ENCODE assay signal across 15 cellular contexts in genomic region chr19:45511074-45511473, GRCh38. TPM values are rescaled to one million over a fixed set of nuclear protein-coding genes. Genes with fewer than 3 reads are reported as not detected.
DNase-seq lines count a peak whose midpoint lies in the region; ATAC-seq and TF ChIP-seq lines count a peak whose summit lies in the region.
"Had no signal": no experiment of that assay in that cellular context is flagged by ENCODE, and none has a peak within 500 bp of the region (broad histone marks: within the 10 kb centered on the region; RNA-seq: fewer than 3 reads in every experiment).

No MANE protein-coding gene starts in this region.

- no peaks in the 10 kb centered on the region for H3K9me3 Mint-ChIP-seq in activated CD4-positive, alpha-beta T cell treated with anti-CD3 and anti-CD28 coated beads, Interleukin-2, amount 10 ng/mL, durations not matched to agents 24 days and 14 days
- no peaks in the 10 kb centered on the region for H3K9me3 Mint-ChIP-seq in effector memory CD8-positive, alpha-beta T cell

- no peaks in the 10 kb centered on the region for H3K27me3 Mint-ChIP-seq in activated CD4-positive, alpha-beta T cell treated with anti-CD3 and anti-CD28 coated beads, Interleukin-2, amount 10 ng/mL, durations not matched to agents 24 days and 14 days
- H3K27me3 Mint-ChIP-seq in effector memory CD8-positive, alpha-beta T cell, result no peaks in the 10 kb centered on the region

- in situ Hi-C loops in Panc1 (cut with HindIII; ENCODE audit: low pct_unique_long_range_greater_than_20kb, low sequenced_read_pairs), result no loop called here

- TF ChIP-seq POLR2A in sigmoid colon (IDR thresholded peaks at IDR 0.05), result no peak

- POLR2A ChIA-PET in Panc1 (lab: Charles Lee), result no interaction called here

- H3K36me3 ChIP-seq in Panc1 (ENCODE audit: control insufficient read depth, insufficient read depth, low read length), result peaks cover 6% of the 10 kb centered on the region; the same call in 1 of the 2 replicates
- peaks cover 0 to 6% (median 3%) of the 10 kb centered on the region in 4 donors for H3K36me3 ChIP-seq in sigmoid colon

- H3K4me1 Mint-ChIP-seq in activated CD4-positive, alpha-beta T cell treated with anti-CD3 and anti-CD28 coated beads, Interleukin-2, amount 10 ng/mL, durations not matched to agents 24 days and 14 days, result peaks cover 50% of the 10 kb centered on the region
- peaks cover 55 to 65% of the 10 kb centered on the region in 2 donors for H3K4me1 Mint-ChIP-seq in effector memory CD8-positive, alpha-beta T cell (ENCODE audit: low read depth in 2 of 2)

- no peak for TF ChIP-seq CTCF in Panc1 (IDR thresholded peaks at IDR 0.05)
- no peak for TF ChIP-seq CTCF in sigmoid colon (IDR thresholded peaks at IDR 0.05)

- 79 to 92% methylated on average over 5 of the region's 5 CpGs for WGBS in sigmoid colon, 2 donors

- no peak for ATAC-seq in Panc1
- ATAC-seq in effector memory CD8-positive, alpha-beta T cell (replicated peaks), result no peak

- DNase-seq in activated CD4-positive, alpha-beta T cell treated with anti-CD3 and anti-CD28 coated beads, Interleukin-2, amount 10 ng/mL, durations not matched to agents 24 days and 14 days, result no peak
- no peak for DNase-seq in activated CD4-positive, alpha-beta T cell treated with anti-CD3 and anti-CD28 coated beads, Interleukin-2, amount 50 U/mL, for 4 hours
- DNase-seq in Panc1 (ENCODE audit: low read depth, low spot score), result no peak
- no peak for DNase-seq in effector memory CD8-positive, alpha-beta T cell
- no peak for DNase-seq in sigmoid colon
- no peak for DNase-seq in cortex of kidney (lab: John Stamatoyannopoulos, UW)
- DNase-seq in UCSD-AML1 (lab: John Stamatoyannopoulos, UW; ENCODE audit: unreplicated experiment), result no peak
- no peak for DNase-seq in iPS-NIHi7 (ENCODE audit: extremely low spot score)
- DNase-seq: brain microvascular endothelial cell, kidney glomerular epithelial cell, NCI-H1694, NCI-H524, tibial artery had no signal

- TF ChIP-seq EP300 in sigmoid colon (IDR thresholded peaks at IDR 0.05), result no peak

- H3K4me1 ChIP-seq in Panc1 (ENCODE audit: control insufficient read depth, insufficient read depth, low read length) (peaks cover 29% of the 10 kb centered on the region), sigmoid colon (peaks cover 0 to 69% (median 68%) of the 10 kb centered on the region in 4 donors)

- no peaks in the 10 kb centered on the region for H3K9me3 ChIP-seq in Panc1 (ENCODE audit: control insufficient read depth, insufficient read depth, low read depth, low read length)
- H3K9me3 ChIP-seq in sigmoid colon, result no peaks in the 10 kb centered on the region
- H3K9me3 ChIP-seq: tibial artery had no signal

- no TSS peak for BruUV-seq in Panc1 (replicated peaks; lab: Mats Ljungman, UMichigan)

- CTCF ChIA-PET in Panc1 (lab: Charles Lee), result no interaction called here

- H3K27me3 ChIP-seq in Panc1 (ENCODE audit: control insufficient read depth, insufficient read depth, low read length), result no peaks in the 10 kb centered on the region
- no peaks in the 10 kb centered on the region for H3K27me3 ChIP-seq in sigmoid colon
- H3K27me3 ChIP-seq: brain microvascular endothelial cell, tibial artery had no signal

- H3K4me3 ChIP-seq in Panc1 (ENCODE audit: low read depth in 2 of 2, low read length in 2 of 2) (no peak overlapping the region), sigmoid colon (no peak overlapping the region)
- H3K4me3 ChIP-seq: skin epidermis had no signal

- 0 out of 2 replicates have a peak overlapping the region, but pooled peaks have one; percentile 7 for H3K27ac ChIP-seq in Panc1 (ENCODE audit: low read length)
- peak overlapping the region; percentile 20 to 99 (median 98) for H3K27ac ChIP-seq in sigmoid colon
- H3K27ac ChIP-seq: brain microvascular endothelial cell, KMS-11 had no signal

- intact Hi-C loops in activated CD4-positive, alpha-beta T cell treated with anti-CD3 and anti-CD28 coated beads, Interleukin-2, amount 10 ng/mL, durations not matched to agents 24 days and 14 days (cut with micrococcal nuclease), result no loop called here
- intact Hi-C loops in Panc1 (cut with micrococcal nuclease; ENCODE audit: unreplicated experiment), result no loop called here
- intact Hi-C loops in sigmoid colon (cut with DNase I), result no loop called here

- H3K36me3 Mint-ChIP-seq in activated CD4-positive, alpha-beta T cell treated with anti-CD3 and anti-CD28 coated beads, Interleukin-2, amount 10 ng/mL, durations not matched to agents 24 days and 14 days (ENCODE audit: low read depth), result peaks cover 41% of the 10 kb centered on the region
- peaks cover 33% of the 10 kb centered on the region for H3K36me3 Mint-ChIP-seq in effector memory CD8-positive, alpha-beta T cell (ENCODE audit: insufficient read depth)

- H3K4me3 Mint-ChIP-seq in activated CD4-positive, alpha-beta T cell treated with anti-CD3 and anti-CD28 coated beads, Interleukin-2, amount 10 ng/mL, durations not matched to agents 24 days and 14 days, result peak overlapping the region; percentile 92
- peak overlapping the region in 1 of 2 donors; percentile 91 for H3K4me3 Mint-ChIP-seq in effector memory CD8-positive, alpha-beta T cell

- H3K27ac Mint-ChIP-seq in activated CD4-positive, alpha-beta T cell treated with anti-CD3 and anti-CD28 coated beads, Interleukin-2, amount 10 ng/mL, durations not matched to agents 24 days and 14 days, result peak overlapping the region; percentile 63
- H3K27ac Mint-ChIP-seq in effector memory CD8-positive, alpha-beta T cell, result peak overlapping the region; percentile 82 to 96

RNA-seq across cellular contexts. Expression of gene VASP, which starts 3.8 kb away (rescaled TPM):
- 215 and 219 TPM in 2 replicates for total RNA-seq in activated CD4-positive, alpha-beta T cell treated with anti-CD3 and anti-CD28 coated beads, Interleukin-2, amount 10 ng/mL, durations not matched to agents 24 days and 14 days
- 101 TPM for total RNA-seq in Panc1 (2021; ENCODE audit: unreplicated experiment)
- polyA plus RNA-seq in Panc1 (2012; ENCODE audit: insufficient read length), result 108 TPM
- 100 to 1,000 TPM; 101 to 205 (median 128) TPM for total RNA-seq in sigmoid colon
- polyA plus RNA-seq in sigmoid colon, result 100 to 1,000 TPM; 160 to 223 (median 164) TPM

RNA-seq across cellular contexts. Expression of gene PPM1N, which starts 12.8 kb away (rescaled TPM):
- total RNA-seq in activated CD4-positive, alpha-beta T cell treated with anti-CD3 and anti-CD28 coated beads, Interleukin-2, amount 10 ng/mL, durations not matched to agents 24 days and 14 days, result 1.3 and 1.9 TPM in 2 replicates
- total RNA-seq in Panc1 (2021; ENCODE audit: unreplicated experiment), result 3.3 TPM
- polyA plus RNA-seq in Panc1 (2012; ENCODE audit: insufficient read length), result 10.2 TPM
- total RNA-seq in sigmoid colon, result 1 to 10 TPM; 1.2 to 2.5 (median 2.2) TPM
- 1 to 10 TPM; 3.0 to 4.2 (median 3.5) TPM for polyA plus RNA-seq in sigmoid colon

RNA-seq across cellular contexts. Expression of gene RTN2, which starts 14.2 kb away (rescaled TPM):
- total RNA-seq in activated CD4-positive, alpha-beta T cell treated with anti-CD3 and anti-CD28 coated beads, Interleukin-2, amount 10 ng/mL, durations not matched to agents 24 days and 14 days, result 2.6 and 2.8 TPM in 2 replicates
- total RNA-seq in Panc1 (2021; ENCODE audit: unreplicated experiment) (15.6 TPM), sigmoid colon (10 to 100 TPM; 15.0 to 23.5 (median 19.2) TPM)
- polyA plus RNA-seq in Panc1 (2012; ENCODE audit: insufficient read length), result 31.9 TPM
- 10 to 100 TPM in 2 of 3 donors, 1 to 10 TPM in 1; 9.5 to 15.0 (median 12.0) TPM for polyA plus RNA-seq in sigmoid colon

RNA-seq across cellular contexts. Expression of gene FOSB, which starts 43.3 kb away (rescaled TPM):
- total RNA-seq in activated CD4-positive, alpha-beta T cell treated with anti-CD3 and anti-CD28 coated beads, Interleukin-2, amount 10 ng/mL, durations not matched to agents 24 days and 14 days, result 11.3 TPM in 2 replicates
- total RNA-seq in Panc1 (2021; ENCODE audit: unreplicated experiment) (13.4 TPM), sigmoid colon (10 to 100 TPM in 3 of 4 donors, 1 to 10 TPM in 1; 1.1 to 28.1 (median 23.1) TPM)
- 6.1 TPM for polyA plus RNA-seq in Panc1 (2012; ENCODE audit: insufficient read length)
- polyA plus RNA-seq in sigmoid colon, result 10 to 100 TPM in 1 of 3 donors, 1 to 10 TPM in 2; 3.7 to 11.0 (median 5.4) TPM
